In the genomic region with DNA sequence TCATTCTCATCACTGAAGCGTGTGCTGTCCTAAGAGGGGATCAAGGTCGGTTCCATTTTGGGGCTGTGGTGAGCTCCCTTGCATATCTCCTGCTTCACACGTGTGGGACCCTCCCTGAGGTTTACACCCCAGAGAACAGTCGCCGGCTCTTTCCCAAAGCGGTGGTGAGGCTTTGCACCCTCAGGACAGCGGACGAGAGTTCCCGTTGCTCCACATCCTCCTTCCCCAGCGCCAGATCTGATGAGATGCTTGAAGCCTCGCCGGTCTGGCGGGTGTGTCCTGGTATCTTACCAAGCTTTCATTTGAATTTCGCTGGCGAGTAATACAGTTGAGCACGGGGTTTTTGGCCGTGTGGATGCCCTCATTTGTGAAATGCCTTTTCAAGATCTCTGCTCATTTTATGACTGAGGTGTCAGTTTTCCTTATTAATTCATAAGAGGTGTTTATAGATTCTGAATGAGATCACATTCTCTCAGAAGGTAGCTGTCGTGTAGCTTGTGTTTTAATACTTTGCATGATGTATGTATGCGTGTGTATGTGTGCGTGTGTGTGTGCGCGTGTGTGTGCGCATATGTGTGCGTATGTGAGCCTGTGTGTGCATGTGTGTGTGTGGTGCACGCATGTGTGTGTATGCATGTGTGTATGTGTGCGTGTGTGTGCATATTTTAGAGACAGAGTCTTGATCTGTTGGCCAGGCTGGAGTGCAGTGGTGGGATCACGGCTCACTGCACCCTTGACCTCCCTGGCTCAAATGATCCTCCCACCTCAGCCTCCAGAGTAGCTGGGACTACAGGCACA, we compare ENCODE assay signal across 1 cellular context.
TF ChIP-seq lines count a peak whose summit lies in the region.

No MANE protein-coding gene starts in this region.

TF ChIP-seq in H1, 55 proteins besides CTCF, POLR2A, EP300 and RAD21:
- TF ChIP-seq RNF2 (IDR thresholded peaks at IDR 0.05; ENCODE audit: borderline replicate concordance, low read depth, low read length, missing control alignments, poor library complexity, severe bottlenecking) (no peak), RXRA (IDR thresholded peaks at IDR 0.05; ENCODE audit: insufficient read depth, low read depth, low read length) (no peak), KDM4A (IDR thresholded peaks at IDR 0.05; ENCODE audit: low read depth, low read length, severe bottlenecking) (no peak), KDM5A (IDR thresholded peaks at IDR 0.05; ENCODE audit: low read length) (no peak), EZH2 (IDR thresholded peaks at IDR 0.05; ENCODE audit: low read depth, low read length, severe bottlenecking) (no peak), CTBP2 (IDR thresholded peaks at IDR 0.05; ENCODE audit: borderline replicate concordance, insufficient read depth, insufficient read length, low read length) (no peak)
- TF ChIP-seq, protein P1, sequence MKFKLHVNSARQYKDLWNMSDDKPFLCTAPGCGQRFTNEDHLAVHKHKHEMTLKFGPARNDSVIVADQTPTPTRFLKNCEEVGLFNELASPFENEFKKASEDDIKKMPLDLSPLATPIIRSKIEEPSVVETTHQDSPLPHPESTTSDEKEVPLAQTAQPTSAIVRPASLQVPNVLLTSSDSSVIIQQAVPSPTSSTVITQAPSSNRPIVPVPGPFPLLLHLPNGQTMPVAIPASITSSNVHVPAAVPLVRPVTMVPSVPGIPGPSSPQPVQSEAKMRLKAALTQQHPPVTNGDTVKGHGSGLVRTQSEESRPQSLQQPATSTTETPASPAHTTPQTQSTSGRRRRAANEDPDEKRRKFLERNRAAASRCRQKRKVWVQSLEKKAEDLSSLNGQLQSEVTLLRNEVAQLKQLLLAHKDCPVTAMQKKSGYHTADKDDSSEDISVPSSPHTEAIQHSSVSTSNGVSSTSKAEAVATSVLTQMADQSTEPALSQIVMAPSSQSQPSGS (IDR thresholded peaks at IDR 0.05; ENCODE audit: low read length), result no peak
- TF ChIP-seq, protein P2, sequence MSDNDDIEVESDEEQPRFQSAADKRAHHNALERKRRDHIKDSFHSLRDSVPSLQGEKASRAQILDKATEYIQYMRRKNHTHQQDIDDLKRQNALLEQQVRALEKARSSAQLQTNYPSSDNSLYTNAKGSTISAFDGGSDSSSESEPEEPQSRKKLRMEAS (IDR thresholded peaks at IDR 0.05), result no peak
- TF ChIP-seq, protein P3, sequence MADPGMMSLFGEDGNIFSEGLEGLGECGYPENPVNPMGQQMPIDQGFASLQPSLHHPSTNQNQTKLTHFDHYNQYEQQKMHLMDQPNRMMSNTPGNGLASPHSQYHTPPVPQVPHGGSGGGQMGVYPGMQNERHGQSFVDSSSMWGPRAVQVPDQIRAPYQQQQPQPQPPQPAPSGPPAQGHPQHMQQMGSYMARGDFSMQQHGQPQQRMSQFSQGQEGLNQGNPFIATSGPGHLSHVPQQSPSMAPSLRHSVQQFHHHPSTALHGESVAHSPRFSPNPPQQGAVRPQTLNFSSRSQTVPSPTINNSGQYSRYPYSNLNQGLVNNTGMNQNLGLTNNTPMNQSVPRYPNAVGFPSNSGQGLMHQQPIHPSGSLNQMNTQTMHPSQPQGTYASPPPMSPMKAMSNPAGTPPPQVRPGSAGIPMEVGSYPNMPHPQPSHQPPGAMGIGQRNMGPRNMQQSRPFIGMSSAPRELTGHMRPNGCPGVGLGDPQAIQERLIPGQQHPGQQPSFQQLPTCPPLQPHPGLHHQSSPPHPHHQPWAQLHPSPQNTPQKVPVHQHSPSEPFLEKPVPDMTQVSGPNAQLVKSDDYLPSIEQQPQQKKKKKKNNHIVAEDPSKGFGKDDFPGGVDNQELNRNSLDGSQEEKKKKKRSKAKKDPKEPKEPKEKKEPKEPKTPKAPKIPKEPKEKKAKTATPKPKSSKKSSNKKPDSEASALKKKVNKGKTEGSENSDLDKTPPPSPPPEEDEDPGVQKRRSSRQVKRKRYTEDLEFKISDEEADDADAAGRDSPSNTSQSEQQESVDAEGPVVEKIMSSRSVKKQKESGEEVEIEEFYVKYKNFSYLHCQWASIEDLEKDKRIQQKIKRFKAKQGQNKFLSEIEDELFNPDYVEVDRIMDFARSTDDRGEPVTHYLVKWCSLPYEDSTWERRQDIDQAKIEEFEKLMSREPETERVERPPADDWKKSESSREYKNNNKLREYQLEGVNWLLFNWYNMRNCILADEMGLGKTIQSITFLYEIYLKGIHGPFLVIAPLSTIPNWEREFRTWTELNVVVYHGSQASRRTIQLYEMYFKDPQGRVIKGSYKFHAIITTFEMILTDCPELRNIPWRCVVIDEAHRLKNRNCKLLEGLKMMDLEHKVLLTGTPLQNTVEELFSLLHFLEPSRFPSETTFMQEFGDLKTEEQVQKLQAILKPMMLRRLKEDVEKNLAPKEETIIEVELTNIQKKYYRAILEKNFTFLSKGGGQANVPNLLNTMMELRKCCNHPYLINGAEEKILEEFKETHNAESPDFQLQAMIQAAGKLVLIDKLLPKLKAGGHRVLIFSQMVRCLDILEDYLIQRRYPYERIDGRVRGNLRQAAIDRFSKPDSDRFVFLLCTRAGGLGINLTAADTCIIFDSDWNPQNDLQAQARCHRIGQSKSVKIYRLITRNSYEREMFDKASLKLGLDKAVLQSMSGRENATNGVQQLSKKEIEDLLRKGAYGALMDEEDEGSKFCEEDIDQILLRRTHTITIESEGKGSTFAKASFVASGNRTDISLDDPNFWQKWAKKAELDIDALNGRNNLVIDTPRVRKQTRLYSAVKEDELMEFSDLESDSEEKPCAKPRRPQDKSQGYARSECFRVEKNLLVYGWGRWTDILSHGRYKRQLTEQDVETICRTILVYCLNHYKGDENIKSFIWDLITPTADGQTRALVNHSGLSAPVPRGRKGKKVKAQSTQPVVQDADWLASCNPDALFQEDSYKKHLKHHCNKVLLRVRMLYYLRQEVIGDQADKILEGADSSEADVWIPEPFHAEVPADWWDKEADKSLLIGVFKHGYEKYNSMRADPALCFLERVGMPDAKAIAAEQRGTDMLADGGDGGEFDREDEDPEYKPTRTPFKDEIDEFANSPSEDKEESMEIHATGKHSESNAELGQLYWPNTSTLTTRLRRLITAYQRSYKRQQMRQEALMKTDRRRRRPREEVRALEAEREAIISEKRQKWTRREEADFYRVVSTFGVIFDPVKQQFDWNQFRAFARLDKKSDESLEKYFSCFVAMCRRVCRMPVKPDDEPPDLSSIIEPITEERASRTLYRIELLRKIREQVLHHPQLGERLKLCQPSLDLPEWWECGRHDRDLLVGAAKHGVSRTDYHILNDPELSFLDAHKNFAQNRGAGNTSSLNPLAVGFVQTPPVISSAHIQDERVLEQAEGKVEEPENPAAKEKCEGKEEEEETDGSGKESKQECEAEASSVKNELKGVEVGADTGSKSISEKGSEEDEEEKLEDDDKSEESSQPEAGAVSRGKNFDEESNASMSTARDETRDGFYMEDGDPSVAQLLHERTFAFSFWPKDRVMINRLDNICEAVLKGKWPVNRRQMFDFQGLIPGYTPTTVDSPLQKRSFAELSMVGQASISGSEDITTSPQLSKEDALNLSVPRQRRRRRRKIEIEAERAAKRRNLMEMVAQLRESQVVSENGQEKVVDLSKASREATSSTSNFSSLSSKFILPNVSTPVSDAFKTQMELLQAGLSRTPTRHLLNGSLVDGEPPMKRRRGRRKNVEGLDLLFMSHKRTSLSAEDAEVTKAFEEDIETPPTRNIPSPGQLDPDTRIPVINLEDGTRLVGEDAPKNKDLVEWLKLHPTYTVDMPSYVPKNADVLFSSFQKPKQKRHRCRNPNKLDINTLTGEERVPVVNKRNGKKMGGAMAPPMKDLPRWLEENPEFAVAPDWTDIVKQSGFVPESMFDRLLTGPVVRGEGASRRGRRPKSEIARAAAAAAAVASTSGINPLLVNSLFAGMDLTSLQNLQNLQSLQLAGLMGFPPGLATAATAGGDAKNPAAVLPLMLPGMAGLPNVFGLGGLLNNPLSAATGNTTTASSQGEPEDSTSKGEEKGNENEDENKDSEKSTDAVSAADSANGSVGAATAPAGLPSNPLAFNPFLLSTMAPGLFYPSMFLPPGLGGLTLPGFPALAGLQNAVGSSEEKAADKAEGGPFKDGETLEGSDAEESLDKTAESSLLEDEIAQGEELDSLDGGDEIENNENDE (IDR thresholded peaks at IDR 0.05; ENCODE audit: insufficient replicate concordance, low read length), result no peak
TF ChIP-seq in H1: peak in this region for 0.
